ENCODE assay signal across 8 cellular contexts in genomic region chr4:98522603-98523395, GRCh38.
A peak's percentile ranks its signal among the peaks of the same experiment; 100 is the strongest.
DNase-seq lines count a peak whose midpoint lies in the region; ATAC-seq and TF ChIP-seq lines count a peak whose summit lies in the region.

No MANE protein-coding gene starts in this region.

- no peak for TF ChIP-seq CTCF in RWPE2 (IDR thresholded peaks at IDR 0.05; ENCODE audit: poor library complexity, severe bottlenecking)

- H3K27me3 ChIP-seq in RWPE2 (ENCODE audit: insufficient read depth, poor library complexity, severe bottlenecking): no peaks in the 10 kb centered on the region

- H3K4me1 ChIP-seq in RWPE2 (ENCODE audit: insufficient read depth, poor library complexity, severe bottlenecking): peaks cover 60% of the 10 kb centered on the region

- DNase-seq in GM04504 (ENCODE audit: low read depth): peak; percentile 44
- DNase-seq in RWPE2 (ENCODE audit: low spot score): no peak
- peak; percentile 69 for DNase-seq in fibroblast of gingiva (ENCODE audit: low read depth)
- DNase-seq in pulmonary artery endothelial cell (ENCODE audit: low read depth, low spot score): peak; percentile 69
- DNase-seq in activated CD8-positive, alpha-beta memory T cell treated with anti-CD3 and anti-CD28 coated beads, Interleukin-2, amount 50 U/mL, for 48 hours: no peak
- DNase-seq in stimulated activated CD8-positive, alpha-beta memory T cell treated with anti-CD3 and anti-CD28 coated beads, Interleukin-4, amount 100 ng/mL, for 48 hours: no peak
- no peak for DNase-seq in germinal center (ENCODE audit: low spot score)

- H3K4me3 ChIP-seq in RWPE2 (ENCODE audit: severe bottlenecking): no peak overlapping the region

- no peaks in the 10 kb centered on the region for H3K9me3 ChIP-seq in RWPE2 (ENCODE audit: severe bottlenecking)

- peak; percentile 93 for ATAC-seq in RWPE2 (ENCODE audit: low read depth)
- no peak for ATAC-seq in GM18505 (IDR thresholded peaks at IDR 0.05; ENCODE audit: unreplicated experiment)

- no peak for TF ChIP-seq POLR2A in GM18505 (IDR thresholded peaks at IDR 0.05; ENCODE audit: borderline replicate concordance, extremely low read depth, insufficient read depth, insufficient read length)

- peak overlapping the region; percentile 92 for H3K27ac ChIP-seq in RWPE2 (ENCODE audit: poor library complexity, severe bottlenecking)

- no peaks in the 10 kb centered on the region for H3K36me3 ChIP-seq in RWPE2 (ENCODE audit: low read depth)

Comparison
In these comparisons a context has a peak if more than half of its experiments do, and no peak if none do; other contexts are left out.
1. DNase-seq: peak in GM04504 (single experiment), fibroblast of gingiva (single experiment) and pulmonary artery endothelial cell (single experiment); none in RWPE2 (single experiment), activated CD8-positive, alpha-beta memory T cell treated with anti-CD3 and anti-CD28 coated beads, Interleukin-2, amount 50 U/mL, for 48 hours (single experiment), stimulated activated CD8-positive, alpha-beta memory T cell treated with anti-CD3 and anti-CD28 coated beads, Interleukin-4, amount 100 ng/mL, for 48 hours (single experiment) and germinal center (single experiment).